In the genomic region with DNA sequence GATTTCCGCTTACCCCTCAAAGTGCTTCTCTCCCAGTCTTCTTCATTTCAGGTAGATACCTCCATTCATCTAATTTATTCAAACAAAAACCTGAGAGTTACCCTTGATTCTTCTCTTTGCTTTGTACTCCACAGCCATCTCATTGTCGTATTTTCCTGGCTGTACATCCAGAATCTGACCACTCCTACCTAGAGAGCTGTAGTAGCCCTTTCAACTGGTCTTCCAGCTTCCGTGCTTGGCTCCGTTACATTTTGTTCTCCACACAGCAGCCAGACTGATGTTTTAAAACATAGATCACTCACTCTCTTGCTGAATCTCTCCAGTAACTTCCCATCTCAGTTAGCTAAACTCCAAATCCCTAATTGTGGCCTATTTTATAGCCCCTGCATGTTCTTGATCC, we compare ENCODE assay signal across 1 cellular context.
TF ChIP-seq lines count a peak whose summit lies in the region.

No MANE protein-coding gene starts in this region.

TF ChIP-seq in GM12891, 5 proteins besides CTCF, POLR2A, EP300 and RAD21:
- no peak for TF ChIP-seq PAX5 (IDR thresholded peaks at IDR 0.05; ENCODE audit: insufficient read depth, low read length, severe bottlenecking)
- no peak for TF ChIP-seq POLR2AphosphoS5 (IDR thresholded peaks at IDR 0.05; ENCODE audit: low read depth, low read length)
- no peak for TF ChIP-seq TAF1 (IDR thresholded peaks at IDR 0.05; ENCODE audit: low read depth, low read length)
- TF ChIP-seq SPI1 (IDR thresholded peaks at IDR 0.05; ENCODE audit: low read depth, low read length): no peak
- no peak for TF ChIP-seq POU2F2 (IDR thresholded peaks at IDR 0.05; ENCODE audit: low read depth, low read length)
